10 cellular contexts compared by ENCODE assay signal in the genomic region with DNA sequence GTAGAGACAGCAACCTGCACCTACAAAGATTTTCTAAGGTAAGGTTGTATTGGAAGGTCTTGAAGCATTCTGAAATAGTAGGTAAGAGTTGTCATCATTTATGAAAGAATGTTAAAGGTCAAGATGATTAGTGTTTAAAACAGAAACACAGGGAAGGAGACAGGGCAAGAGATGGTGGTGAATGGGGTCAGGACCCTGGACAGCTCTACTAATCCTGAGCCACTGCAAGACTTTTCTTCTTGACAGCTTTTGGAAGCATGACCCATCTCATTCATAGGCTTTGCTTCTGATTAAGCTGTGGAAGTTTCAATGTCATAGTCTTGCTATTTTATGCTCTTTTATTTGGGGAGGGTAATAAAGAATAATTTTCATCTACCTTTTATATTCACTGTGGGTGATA.
DNase-seq lines count a peak whose midpoint lies in the region; ATAC-seq, FAIRE-seq and TF ChIP-seq lines count a peak whose summit lies in the region.
"Had no signal": no experiment of that assay in that cellular context is flagged by ENCODE, and none has a peak within 500 bp of the region (broad histone marks: within the 10 kb centered on the region; RNA-seq: fewer than 3 reads in every experiment).

No MANE protein-coding gene starts in this region.

- H4K8ac ChIP-seq in H1 (ENCODE audit: extremely low read depth, insufficient read depth, low read length): no peak overlapping the region

- H3K56ac ChIP-seq in H1 (replicated peaks; ENCODE audit: insufficient read length, low read depth, low read length): no peak overlapping the region

- H3K23ac ChIP-seq in H1 (ENCODE audit: insufficient read length): no peak overlapping the region

- H3K23me2 ChIP-seq in H1 (ENCODE audit: low read depth, low read length): peaks cover 2% of the 10 kb centered on the region; the same call in 1 of the 2 replicates

- intact Hi-C loops in OCI-LY7 (cut with micrococcal nuclease; ENCODE audit: unreplicated experiment): no loop called here

- no peaks in the 10 kb centered on the region for H4K20me1 ChIP-seq in OCI-LY7 (ENCODE audit: insufficient read depth, low read length)
- H4K20me1 ChIP-seq in H1 (replicated peaks in 1 of 2; ENCODE audit: control insufficient read depth in 1 of 2, insufficient read depth in 2 of 2, low read length in 2 of 2): no peaks in the 10 kb centered on the region

- H3K9me3 ChIP-seq in OCI-LY7 (ENCODE audit: low read length) (no peaks in the 10 kb centered on the region), H1 (ENCODE audit: insufficient read depth in 2 of 2, low read depth in 1 of 2, low read length in 1 of 2) (no peaks in the 10 kb centered on the region)

- H3K79me2 ChIP-seq in OCI-LY7 (ENCODE audit: insufficient read depth, low read depth, low read length): no peaks in the 10 kb centered on the region
- no peaks in the 10 kb centered on the region for H3K79me2 ChIP-seq in H1 (ENCODE audit: control insufficient read depth in 1 of 2, insufficient read depth in 2 of 2, low read length in 2 of 2)

- no peak overlapping the region for H2BK5ac ChIP-seq in H1 (ENCODE audit: low read depth, low read length)

- no peak overlapping the region for H2BK15ac ChIP-seq in H1 (ENCODE audit: low read length)

- no peaks in the 10 kb centered on the region for H3K36me3 ChIP-seq in OCI-LY7 (ENCODE audit: insufficient read depth, low read length)
- no peaks in the 10 kb centered on the region for H3K36me3 ChIP-seq in H1 (ENCODE audit: control insufficient read depth in 2 of 4, insufficient read depth in 4 of 4, low read length in 3 of 4)

- no peak overlapping the region for H2AK5ac ChIP-seq in H1 (ENCODE audit: low read depth, low read length)

- no peak for ATAC-seq in HG03139 (IDR thresholded peaks at IDR 0.05; ENCODE audit: unreplicated experiment)
- ATAC-seq in GM21723 (IDR thresholded peaks at IDR 0.05; ENCODE audit: unreplicated experiment): no peak

- H3K4me1 ChIP-seq in OCI-LY7 (ENCODE audit: insufficient read depth, low read length, poor library complexity, severe bottlenecking) (no peaks in the 10 kb centered on the region), H1 (replicated peaks in 1 of 4; ENCODE audit: control insufficient read depth in 3 of 4, insufficient read depth in 4 of 4, low read length in 3 of 4) (no peaks in the 10 kb centered on the region)

- TF ChIP-seq RAD21 in H1 (IDR thresholded peaks at IDR 0.05 in 1 of 2, conservative IDR thresholded peaks at IDR 0.05 in 1 of 2; ENCODE audit: low read depth in 2 of 2, low read length in 2 of 2): no peak

- no peak overlapping the region for H4K5ac ChIP-seq in H1 (ENCODE audit: insufficient read length, low read depth, low read length)

- H2AFZ ChIP-seq in OCI-LY7 (ENCODE audit: low read length) (no peak overlapping the region), H1 (ENCODE audit: low read length) (no peak overlapping the region)

- H4K91ac ChIP-seq in H1 (replicated peaks; ENCODE audit: insufficient read length, low read length): no peak overlapping the region

- H3K9ac ChIP-seq in H1 (replicated peaks in 1 of 4; ENCODE audit: extremely low read depth in 1 of 4, low read depth in 3 of 4, low read length in 3 of 4): no peak overlapping the region

- POLR2A ChIA-PET in OCI-LY7 (lab: Charles Lee): no interaction called here
- POLR2A ChIA-PET in H1 (lab: Charles Lee; ENCODE audit: partially characterized antibody): interaction anchor here (0.9 kb wide), 1 partner anchor 75 kb away, joined by 3 read pairs; the partner anchor contains the start of gene CAND1

- CTCF ChIA-PET in OCI-LY7 (lab: Charles Lee; ENCODE audit: unreplicated experiment) (no interaction called here), H1 (lab: Charles Lee; ENCODE audit: partially characterized antibody) (no interaction called here)

- H3K4ac ChIP-seq in H1 (replicated peaks; ENCODE audit: insufficient read length, low read depth, low read length): no peak overlapping the region

- H3K4me2 ChIP-seq in OCI-LY7 (ENCODE audit: low read length): no peak overlapping the region
- no peak overlapping the region for H3K4me2 ChIP-seq in H1 (ENCODE audit: insufficient read depth in 1 of 2, low read depth in 2 of 2, low read length in 2 of 2)
- H3K4me2 ChIP-seq: smooth muscle cell had no signal

- H3K4me3 ChIP-seq in OCI-LY7 (ENCODE audit: low read depth, low read length, poor library complexity, severe bottlenecking) (no peak overlapping the region), H1 (ENCODE audit: extremely low read depth in 1 of 4, insufficient read depth in 2 of 4, low read depth in 3 of 4, low read length in 4 of 4) (no peak overlapping the region), skeletal muscle cell (ENCODE audit: low read depth, low read length) (no peak overlapping the region)
- H3K4me3 ChIP-seq: smooth muscle cell had no signal

- TF ChIP-seq POLR2A in H1 (IDR thresholded peaks at IDR 0.05; ENCODE audit: control extremely low read depth in 1 of 2, low read depth in 2 of 2, low read length in 2 of 2): no peak

- DNase-seq in DMS 273 (lab: John Stamatoyannopoulos, UW; ENCODE audit: unreplicated experiment): peak; percentile 6
- no peak for DNase-seq in DMS 273 treated with DMSO at 0.1 percent for 48 hours (lab: John Stamatoyannopoulos, UW)
- peak; percentile 11 for DNase-seq in OCI-LY7 (ENCODE audit: low spot score)
- DNase-seq in H1 (ENCODE audit: low read depth in 1 of 2, low spot score in 2 of 2): peak in 1 of 2 experiments; percentile 57
- peak; percentile 1 for DNase-seq in skeletal muscle cell (ENCODE audit: low read depth)
- DNase-seq in NCI-H1417 (lab: John Stamatoyannopoulos, UW): no peak

- no peak overlapping the region for H2BK120ac ChIP-seq in H1 (replicated peaks; ENCODE audit: low read depth, low read length)

- no peak overlapping the region for H2BK12ac ChIP-seq in H1 (ENCODE audit: low read depth, low read length)

- no peak for TF ChIP-seq EP300 in H1 (IDR thresholded peaks at IDR 0.05; ENCODE audit: borderline replicate concordance in 1 of 2, low read depth in 2 of 2, low read length in 2 of 2)

- peak; percentile 84 for FAIRE-seq in H1 (lab: Jason Lieb, UNC)

- no peak overlapping the region for H3K18ac ChIP-seq in H1 (ENCODE audit: extremely low read depth, low read length)

- TF ChIP-seq CTCF in OCI-LY7 (conservative IDR thresholded peaks at IDR 0.05; ENCODE audit: low read length) (no peak), H1 (IDR thresholded peaks at IDR 0.05; ENCODE audit: control extremely low read depth in 1 of 3, insufficient read depth in 1 of 3, low read depth in 1 of 3, low read length in 3 of 3) (no peak)

- no peaks in the 10 kb centered on the region for H3K79me1 ChIP-seq in H1 (ENCODE audit: low read depth, low read length)

- H3K27ac ChIP-seq in OCI-LY7 (ENCODE audit: low read depth, low read length, poor library complexity, severe bottlenecking): no peak overlapping the region
- no peak overlapping the region for H3K27ac ChIP-seq in H1 (ENCODE audit: low read depth, low read length)
- H3K27ac ChIP-seq: 22Rv1 had no signal

- no peaks in the 10 kb centered on the region for H3K9me2 ChIP-seq in OCI-LY7 (ENCODE audit: insufficient read depth, low read length)

- BruUV-seq in OCI-LY7 (replicated peaks; lab: Mats Ljungman, UMichigan): no TSS peak

- H3K27me3 ChIP-seq in H1 (replicated peaks in 1 of 4; ENCODE audit: control insufficient read depth in 3 of 4, extremely low read depth in 1 of 4, insufficient read depth in 3 of 4, low read length in 3 of 4): no peaks in the 10 kb centered on the region

- no peak overlapping the region for H3K14ac ChIP-seq in H1 (ENCODE audit: insufficient read length)

- no peak overlapping the region for H2BK20ac ChIP-seq in H1 (ENCODE audit: low read length)

TF ChIP-seq in H1, 55 proteins besides CTCF, POLR2A, EP300 and RAD21:
- TF ChIP-seq SIN3A (conservative IDR thresholded peaks at IDR 0.05 in 1 of 2, IDR thresholded peaks at IDR 0.05 in 1 of 2; ENCODE audit: low read depth in 1 of 2, low read length in 2 of 2): peak; percentile 55 to 89; a peak in 1 of 4 replicates
- TF ChIP-seq TEAD4 (IDR thresholded peaks at IDR 0.05; ENCODE audit: low read depth, low read length): no peak

Comparison
In these comparisons a context has a peak if more than half of its experiments do, and no peak if none do; other contexts are left out.
1. DNase-seq: peak in DMS 273 (single experiment), OCI-LY7 (single experiment) and skeletal muscle cell (single experiment); none in DMS 273 treated with DMSO at 0.1 percent for 48 hours (single experiment) and NCI-H1417 (0 of 3).